In genomic region chr7:77550586-77550985, GRCh38 we compare ENCODE assay signal across 24 cellular contexts. TPM values are rescaled to one million over a fixed set of nuclear protein-coding genes. Genes with fewer than 3 reads are reported as not detected.
A peak's percentile ranks its signal among the peaks of the same experiment; 100 is the strongest.
DNase-seq lines count a peak whose midpoint lies in the region; ATAC-seq and TF ChIP-seq lines count a peak whose summit lies in the region.
"Had no signal": no experiment of that assay in that cellular context is flagged by ENCODE, and none has a peak within 500 bp of the region (broad histone marks: within the 10 kb centered on the region; RNA-seq: fewer than 3 reads in every experiment).

No MANE protein-coding gene starts in this region.

- TF ChIP-seq CTCF in left ventricle myocardium inferior (IDR thresholded peaks at IDR 0.05; ENCODE audit: borderline replicate concordance) = no peak
- no peak for TF ChIP-seq CTCF in astrocyte of the cerebellum (IDR thresholded peaks at IDR 0.05; ENCODE audit: low read depth, low read length, missing control alignments)
- TF ChIP-seq CTCF in fibroblast of villous mesenchyme (IDR thresholded peaks at IDR 0.05; ENCODE audit: insufficient read depth, low read depth, low read length) = no peak

- peaks cover 7% of the 10 kb centered on the region for H3K36me3 ChIP-seq in left ventricle myocardium inferior
- H3K36me3 ChIP-seq: cardiac muscle cell, right lobe of liver, stomach had no signal

- H3K27ac ChIP-seq in left ventricle myocardium inferior (replicated peaks) = peak overlapping the region; percentile 69
- H3K27ac ChIP-seq: 22Rv1, BLaER1, right lobe of liver, RWPE1 had no signal

- H3K4me1 ChIP-seq in left ventricle myocardium inferior = peaks cover 83% of the 10 kb centered on the region
- H3K4me1 ChIP-seq: BLaER1, right lobe of liver had no signal

- intact Hi-C loops in left ventricle myocardium inferior (cut with micrococcal nuclease) (no loop called here), Right ventricle myocardium superior (cut with DNase I) (no loop called here)

- ATAC-seq in Right ventricle myocardium superior (ENCODE audit: poor library complexity) = no peak
- no peak for ATAC-seq in GM19463 (IDR thresholded peaks at IDR 0.05; ENCODE audit: unreplicated experiment)
- ATAC-seq: HCT116; left ventricle myocardium superior; naive thymus-derived CD8-positive, alpha-beta T cell; right lobe of liver; T-helper 17 cell had no signal

- no peaks in the 10 kb centered on the region for H3K27me3 ChIP-seq in left ventricle myocardium inferior (ENCODE audit: low read depth)
- H3K27me3 ChIP-seq: BLaER1, cardiac muscle cell, right lobe of liver, stomach, transverse colon had no signal

- peaks cover 13% of the 10 kb centered on the region for H3K9me3 ChIP-seq in left ventricle myocardium inferior (replicated peaks)
- H3K9me3 ChIP-seq: right lobe of liver, SK-N-SH, transverse colon had no signal

- H3K4me3 ChIP-seq in left ventricle myocardium inferior (no peak overlapping the region), astrocyte of the cerebellum (ENCODE audit: low read depth, low read length) (no peak overlapping the region), fibroblast of villous mesenchyme (ENCODE audit: low read depth, low read length) (no peak overlapping the region)
- H3K4me3 ChIP-seq: BLaER1, cardiac muscle cell, right lobe of liver, stomach, transverse colon had no signal

- DNase-seq in left ventricle myocardium inferior (no peak), Right ventricle myocardium superior (no peak), astrocyte of the cerebellum (ENCODE audit: low read depth) (peak; percentile 74), fibroblast of villous mesenchyme (ENCODE audit: low read depth) (peak; percentile 82), hippocampal formation (lab: John Stamatoyannopoulos, UW) (no peak), cerebellum (ENCODE audit: low spot score) (no peak), retina (no peak)
- DNase-seq: DMS79 treated with DMSO at 0.1 percent for 48 hours; hypothalamus; left ventricle myocardium superior; naive thymus-derived CD8-positive, alpha-beta T cell; NCI-H1105; NCI-H226; right lobe of liver; SK-N-SH; stomach; T-helper 17 cell; transverse colon had no signal

- in situ Hi-C loops in astrocyte of the cerebellum (cut with HindIII; ENCODE audit: low sequenced_read_pairs) = no loop called here

RNA-seq across cellular contexts. Expression of gene PTPN12, which starts 13.5 kb away (rescaled TPM):
- total RNA-seq in left ventricle myocardium inferior = 52.2 TPM
- 38.3 TPM for total RNA-seq in Right ventricle myocardium superior
- 53.8 and 78.6 TPM in 2 replicates for total RNA-seq in fibroblast of villous mesenchyme
- 102 TPM for total RNA-seq in cerebellum

Comparison
In these comparisons a context has a peak if more than half of its experiments do, and no peak if none do; other contexts are left out.
1. DNase-seq: peak in astrocyte of the cerebellum (single experiment) and fibroblast of villous mesenchyme (single experiment); none in left ventricle myocardium inferior (single experiment), Right ventricle myocardium superior (single experiment), hippocampal formation (0 of 2), cerebellum (single experiment) and retina (single experiment).